ENCODE assay signal across 8 cellular contexts in the genomic region with DNA sequence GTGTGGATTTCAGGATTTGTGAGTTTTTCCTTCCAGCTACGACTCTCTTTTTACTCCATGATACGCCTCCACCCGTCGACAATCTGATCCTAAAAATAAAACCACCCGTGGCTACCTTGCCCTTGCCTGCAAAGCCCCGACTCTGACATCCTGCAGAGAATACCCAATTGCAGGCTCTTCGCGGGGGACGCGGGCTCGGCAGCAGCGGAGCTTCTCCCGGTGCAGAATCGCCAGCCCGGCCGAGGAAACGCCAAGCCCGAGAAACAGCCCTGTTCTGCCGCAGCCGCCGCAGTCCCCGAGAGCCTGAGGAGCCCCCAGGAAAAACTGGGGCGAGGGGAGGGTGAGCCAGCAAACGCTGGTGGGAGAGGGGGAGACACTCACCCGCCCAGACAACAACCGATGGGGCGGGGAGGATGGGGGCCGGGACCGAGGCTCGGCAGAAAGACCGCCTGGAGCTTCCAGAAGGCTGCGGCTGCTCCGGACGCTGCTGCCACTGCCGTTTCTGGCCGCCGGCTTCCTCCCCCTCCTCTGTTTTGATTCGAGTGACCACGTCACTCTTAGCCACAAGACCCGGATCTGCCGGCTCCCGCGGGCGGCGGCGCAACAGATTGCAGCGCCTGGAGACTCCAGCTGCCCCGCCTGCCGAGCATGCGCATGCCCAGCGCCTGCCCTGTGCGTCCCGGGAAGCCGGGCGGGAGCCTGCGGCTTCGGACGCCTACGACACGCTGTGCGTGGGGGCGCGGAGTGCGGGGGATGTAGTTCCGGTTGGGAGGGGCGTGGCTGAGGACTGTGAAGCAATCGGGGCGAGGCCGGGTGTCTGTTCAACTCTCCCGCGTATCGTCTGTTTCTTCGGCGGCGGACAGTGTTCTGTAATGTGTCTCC. TPM values are rescaled to one million over a fixed set of nuclear protein-coding genes. Genes with fewer than 3 reads are reported as not detected.
DNase-seq lines count a peak whose midpoint lies in the region; ATAC-seq and TF ChIP-seq lines count a peak whose summit lies in the region.

A gene (minus strand): TSS at position 508 of the 882 bp plus-strand sequence. CDS start 33,720 bp downstream, outside the sequence.

- ATAC-seq in GM19372 (IDR thresholded peaks at IDR 0.05; ENCODE audit: low read depth, unreplicated experiment) (peak; percentile 75), HG03521 (IDR thresholded peaks at IDR 0.05; ENCODE audit: unreplicated experiment) (peak; percentile 73), right lobe of liver (peak; percentile 89 to 96 (median 91))

- H3K27me3 Mint-ChIP-seq in CD14-positive monocyte (ENCODE audit: low read depth in 3 of 3): no peaks in the 10 kb centered on the region
- H3K27me3 Mint-ChIP-seq in activated CD4-positive, alpha-beta memory T cell treated with anti-CD3 and anti-CD28 coated beads for 36 hours: no peaks in the 10 kb centered on the region

- H3K4me3 Mint-ChIP-seq in CD14-positive monocyte: peak within 1 kb of the TSS; percentile 93 to 97
- H3K4me3 Mint-ChIP-seq in activated CD4-positive, alpha-beta memory T cell treated with anti-CD3 and anti-CD28 coated beads for 36 hours: peak within 1 kb of the TSS; percentile 93

- peak within 1 kb of the TSS; percentile 61 to 88 (median 88) for H3K4me3 ChIP-seq in right lobe of liver

- peaks cover 0 to 57% (median 11%) of the 10 kb centered on the region in 4 donors for H3K4me1 ChIP-seq in right lobe of liver

- H3K27ac Mint-ChIP-seq in CD14-positive monocyte: peak within 1 kb of the TSS; percentile 97 to 99 (median 98)
- peak within 1 kb of the TSS; percentile 63 for H3K27ac Mint-ChIP-seq in activated CD4-positive, alpha-beta memory T cell treated with anti-CD3 and anti-CD28 coated beads for 36 hours

- peak; percentile 97 for TF ChIP-seq POLR2A in right lobe of liver (IDR thresholded peaks at IDR 0.05)

- POLR2A ChIA-PET in activated CD4-positive, alpha-beta memory T cell treated with anti-CD3 and anti-CD28 coated beads for 36 hours (lab: Charles Lee): interaction anchor here (0.7 to 2.0 kb wide), 6 partner anchors 13 to 182 kb away, joined by 3 to 13 read pairs (median 3); a partner anchor contains a TSS

- peak within 1 kb of the TSS; percentile 92 to 98 (median 94) for H3K27ac ChIP-seq in right lobe of liver

- H3K27me3 ChIP-seq in right lobe of liver: no peaks in the 10 kb centered on the region

- peaks cover 16 to 18% of the 10 kb centered on the region in 2 donors for H3K36me3 Mint-ChIP-seq in CD14-positive monocyte
- no peaks in the 10 kb centered on the region for H3K36me3 Mint-ChIP-seq in activated CD4-positive, alpha-beta memory T cell treated with anti-CD3 and anti-CD28 coated beads for 36 hours

- H3K4me1 Mint-ChIP-seq in CD14-positive monocyte: peaks cover 27% of the 10 kb centered on the region
- H3K4me1 Mint-ChIP-seq in activated CD4-positive, alpha-beta memory T cell treated with anti-CD3 and anti-CD28 coated beads for 36 hours (ENCODE audit: low read depth): peaks cover 34% of the 10 kb centered on the region

- peaks cover 0 to 8% (median 3%) of the 10 kb centered on the region in 4 donors for H3K36me3 ChIP-seq in right lobe of liver

- intact Hi-C loops in CD14-positive monocyte (cut with micrococcal nuclease) (loop anchor here (2.0 to 5.0 kb wide), 3 partner anchors 59 to 180 kb away; a partner anchor contains a TSS), right lobe of liver (cut with DNase I) (no loop called here)
- intact Hi-C loops in activated CD4-positive, alpha-beta memory T cell treated with anti-CD3 and anti-CD28 coated beads for 36 hours (cut with micrococcal nuclease): loop anchor here (1.0 to 2.0 kb wide), 6 partner anchors 14 to 420 kb away; a partner anchor contains a TSS

- TF ChIP-seq CTCF in CD14-positive monocyte (IDR thresholded peaks at IDR 0.05) (no peak), right lobe of liver (IDR thresholded peaks at IDR 0.05) (peak in 1 of 4 donors; percentile 18)

- under 1% methylated on average over 26 of the region's 75 CpGs for WGBS in right lobe of liver (ENCODE audit: insufficient coverage, low coverage, low lambda C conversion rate, missing lambda C conversion rate)

- H3K9me3 ChIP-seq in right lobe of liver: no peaks in the 10 kb centered on the region

- H3K9me3 Mint-ChIP-seq in CD14-positive monocyte: peaks cover 0 to 3% (median 0%) of the 10 kb centered on the region in 7 donors
- no peaks in the 10 kb centered on the region for H3K9me3 Mint-ChIP-seq in activated CD4-positive, alpha-beta memory T cell treated with anti-CD3 and anti-CD28 coated beads for 36 hours

- CTCF ChIA-PET in activated CD4-positive, alpha-beta memory T cell treated with anti-CD3 and anti-CD28 coated beads for 36 hours (lab: Charles Lee): interaction anchor here (0.7 to 1.0 kb wide), 2 partner anchors 30 to 169 kb away, joined by 4 to 6 read pairs; no protein-coding TSS in a partner anchor

- DNase-seq in CD14-positive monocyte (ENCODE audit: low spot score) (peak; percentile 96), NCI-H748 treated with DMSO at 0.1 percent for 48 hours (lab: John Stamatoyannopoulos, UW) (peak; percentile 72), dermis microvascular lymphatic vessel endothelial cell (ENCODE audit: low read depth in 2 of 2) (peak; percentile 91 to 99), right lobe of liver (peak; percentile 99)
- DNase-seq in activated CD4-positive, alpha-beta memory T cell treated with anti-CD3 and anti-CD28 coated beads for 36 hours: peak; percentile 96
- DNase-seq in stimulated activated CD4-positive, alpha-beta T cell treated with anti-CD3 and anti-CD28 coated beads, Interleukin-4, amount 100 ng/mL, for 24 hours: peak; percentile 90

RNA-seq across cellular contexts. Expression of the gene that starts here (rescaled TPM):
- 100 to 1,000 TPM; 140 to 152 TPM for polyA plus RNA-seq in CD14-positive monocyte
- total RNA-seq in activated CD4-positive, alpha-beta memory T cell treated with anti-CD3 and anti-CD28 coated beads for 36 hours: 1 to 10 TPM; 4.9 to 5.6 TPM
- total RNA-seq in dermis microvascular lymphatic vessel endothelial cell (13.5 and 20.0 TPM in 2 replicates), right lobe of liver (100 to 1,000 TPM in 3 of 6 experiments, 10 to 100 TPM in 3; 54.0 to 224 (median 124) TPM)

Comparison
In these comparisons a context has a peak if more than half of its experiments do, and no peak if none do; other contexts are left out.
1. Peak in every context shown above with its lines: DNase-seq, ATAC-seq, H3K4me3 ChIP-seq and H3K27ac ChIP-seq.
2. intact Hi-C loops: an anchor here in CD14-positive monocyte (2.0 to 5.0 kb wide) and activated CD4-positive, alpha-beta memory T cell treated with anti-CD3 and anti-CD28 coated beads for 36 hours (1.0 to 2.0 kb wide); none called in right lobe of liver.